In genomic region chr22:28923826-28924732, GRCh38 we compare ENCODE assay signal across 10 cellular contexts. TPM values are rescaled to one million over a fixed set of nuclear protein-coding genes. Genes with fewer than 3 reads are reported as not detected.
DNase-seq lines count a peak whose midpoint lies in the region; ATAC-seq and TF ChIP-seq lines count a peak whose summit lies in the region.
"Had no signal": no experiment of that assay in that cellular context is flagged by ENCODE, and none has a peak within 500 bp of the region (broad histone marks: within the 10 kb centered on the region; RNA-seq: fewer than 3 reads in every experiment).

No MANE protein-coding gene starts in this region.

- H3K9ac ChIP-seq in colonic mucosa (ENCODE audit: low read depth in 2 of 2, low read length in 2 of 2): peak overlapping the region in 1 of 2 donors; percentile 19

- DNase-seq in Caco-2 (peak; percentile 71 to 73), NCI-H2107 (lab: John Stamatoyannopoulos, UW) (peak; percentile 47), colonic mucosa (peak; percentile 64), omental fat pad (ENCODE audit: low spot score) (no peak), middle frontal gyrus (ENCODE audit: extremely low spot score, low spot score) (no peak)
- no peak for DNase-seq in stimulated activated naive CD4-positive, alpha-beta T cell treated with Interleukin-2 at 50 U/mL for 16 hours (lab: John Stamatoyannopoulos, UW)

- ATAC-seq in omental fat pad (ENCODE audit: low FRiP score): peak; percentile 39
- no peak for ATAC-seq in HG03439 (IDR thresholded peaks at IDR 0.05; ENCODE audit: unreplicated experiment)
- ATAC-seq in HG03097 (IDR thresholded peaks at IDR 0.05; ENCODE audit: low FRiP score, unreplicated experiment): no peak

- H3K27me3 Mint-ChIP-seq in Caco-2 (ENCODE audit: insufficient read depth, unreplicated experiment): no peaks in the 10 kb centered on the region

- POLR2A ChIA-PET in Caco-2 (lab: Charles Lee): no interaction called here

- peak overlapping the region; percentile 86 for H3K27ac Mint-ChIP-seq in Caco-2 (ENCODE audit: unreplicated experiment)
- H3K27ac Mint-ChIP-seq: activated T-helper 2 cell treated with anti-CD3 and anti-CD28 coated beads, Interferon-gamma antibody, Interleukin-2, Interleukin-4, amounts not matched to agents 10 μg/mL and 5 μg/mL and 100 μg/mL, durations not matched to agents 14 hours and 24 hours and 36 hours had no signal

- no peak overlapping the region for H3K27ac ChIP-seq in colonic mucosa
- H3K27ac ChIP-seq: epithelial cell of prostate had no signal

- H3K36me3 Mint-ChIP-seq in Caco-2 (ENCODE audit: insufficient read depth, unreplicated experiment): peaks cover 72% of the 10 kb centered on the region

- H3K9me3 ChIP-seq in Caco-2: no peaks in the 10 kb centered on the region
- H3K9me3 ChIP-seq in colonic mucosa: no peaks in the 10 kb centered on the region

- intact Hi-C loops in Caco-2 (cut with micrococcal nuclease; ENCODE audit: unreplicated experiment): no loop called here
- intact Hi-C loops in colonic mucosa (cut with DNase I): no loop called here

- H3K36me3 ChIP-seq in Caco-2 (ENCODE audit: control insufficient read depth, insufficient read depth, low read length): no peaks in the 10 kb centered on the region
- H3K36me3 ChIP-seq in colonic mucosa: no peaks in the 10 kb centered on the region

- no peaks in the 10 kb centered on the region for H3K9me3 Mint-ChIP-seq in Caco-2 (ENCODE audit: unreplicated experiment)
- H3K9me3 Mint-ChIP-seq: activated T-helper 2 cell treated with anti-CD3 and anti-CD28 coated beads, Interferon-gamma antibody, Interleukin-2, Interleukin-4, amounts not matched to agents 10 μg/mL and 5 μg/mL and 100 μg/mL, durations not matched to agents 14 hours and 24 hours and 36 hours had no signal

- H3K4me1 Mint-ChIP-seq in Caco-2 (ENCODE audit: low read depth, unreplicated experiment): peaks cover 69% of the 10 kb centered on the region

- H3K4me3 ChIP-seq in Caco-2 (ENCODE audit: low read depth, low read length) (no peak overlapping the region), colonic mucosa (no peak overlapping the region)

- H3K27me3 ChIP-seq in Caco-2 (replicated peaks; ENCODE audit: control insufficient read depth, insufficient read depth, low read length) (no peaks in the 10 kb centered on the region), colonic mucosa (no peaks in the 10 kb centered on the region)

- H3K4me3 Mint-ChIP-seq in Caco-2 (ENCODE audit: unreplicated experiment): peak overlapping the region; percentile 54

- BruUV-seq in Caco-2 (replicated peaks; lab: Mats Ljungman, UMichigan): no TSS peak

- H3K4me1 ChIP-seq in Caco-2: peaks cover 84% of the 10 kb centered on the region
- peaks cover 4% of the 10 kb centered on the region for H3K4me1 ChIP-seq in colonic mucosa

- CTCF ChIA-PET in Caco-2 (lab: Charles Lee): interaction anchor here (1.2 kb wide), 1 partner anchor 32 kb away, joined by 3 read pairs; no protein-coding TSS in a partner anchor

- TF ChIP-seq CTCF in Caco-2 (IDR thresholded peaks at IDR 0.05; ENCODE audit: insufficient read depth in 1 of 2, low read depth in 1 of 2, low read length in 1 of 2, severe bottlenecking in 1 of 2, unreplicated experiment in 1 of 2) (no peak), colonic mucosa (IDR thresholded peaks at IDR 0.05) (no peak), omental fat pad (IDR thresholded peaks at IDR 0.05) (no peak)

RNA-seq across cellular contexts. Expression of gene ZNRF3, which starts 40.7 kb away (rescaled TPM):
- total RNA-seq in Caco-2 (2022) (37.9 and 41.1 TPM in 2 replicates), colonic mucosa (10 to 100 TPM in 1 of 2 donors, 1 to 10 TPM in 1; 5.9 to 12.2 TPM), omental fat pad (10 to 100 TPM in 1 of 4 donors, 1 to 10 TPM in 3; 7.7 to 14.4 (median 8.2) TPM)

Comparison
In these comparisons a context has a peak if more than half of its experiments do, and no peak if none do; other contexts are left out.
1. DNase-seq: peak in Caco-2 (2 of 2), NCI-H2107 (single experiment) and colonic mucosa (single experiment); none in omental fat pad (single experiment), stimulated activated naive CD4-positive, alpha-beta T cell treated with Interleukin-2 at 50 U/mL for 16 hours (single experiment) and middle frontal gyrus (single experiment).